Comparison of ENCODE assay signal across 9 cellular contexts in genomic region chr12:47377414-47378221, GRCh38.
DNase-seq lines count a peak whose midpoint lies in the region; ATAC-seq and TF ChIP-seq lines count a peak whose summit lies in the region.
"Had no signal": no experiment of that assay in that cellular context is flagged by ENCODE, and none has a peak within 500 bp of the region (broad histone marks: within the 10 kb centered on the region; RNA-seq: fewer than 3 reads in every experiment).

No MANE protein-coding gene starts in this region.

- DNase-seq in EL (peak; percentile 98), glomerular visceral epithelial cell (ENCODE audit: extremely low spot score) (peak; percentile 90), pulmonary artery endothelial cell (ENCODE audit: low read depth, low spot score) (peak; percentile 93), NCI-H524 treated with DMSO at 0.1 percent for 48 hours (lab: John Stamatoyannopoulos, UW) (no peak), NCI-H1092 (lab: John Stamatoyannopoulos, UW) (no peak)
- DNase-seq: activated naive CD8-positive, alpha-beta T cell treated with anti-CD3 and anti-CD28 coated beads, Interleukin-2, amount 10 ng/mL, durations not matched to agents 7 days and 5 days had no signal

- ATAC-seq in SK-N-SH treated with all-trans-retinoic acid at 6 μM for 48 hours (peak; percentile 92), GM21723 (IDR thresholded peaks at IDR 0.05; ENCODE audit: unreplicated experiment) (no peak), GM21786 (IDR thresholded peaks at IDR 0.05; ENCODE audit: unreplicated experiment) (no peak)

TF ChIP-seq in SK-N-SH treated with all-trans-retinoic acid at 6 μM for 48 hours, 23 proteins besides CTCF, POLR2A, EP300 and RAD21:
- no peak for TF ChIP-seq BACH2 (CRISPR knock-in tag; IDR thresholded peaks at IDR 0.05; ENCODE audit: borderline replicate concordance)
- TF ChIP-seq TOX (CRISPR knock-in tag; IDR thresholded peaks at IDR 0.05; ENCODE audit: borderline replicate concordance), result no peak
- TF ChIP-seq ARNTL (CRISPR knock-in tag; IDR thresholded peaks at IDR 0.05; ENCODE audit: borderline replicate concordance, low read depth), result no peak
- TF ChIP-seq TCF4 (CRISPR knock-in tag; IDR thresholded peaks at IDR 0.05; ENCODE audit: borderline replicate concordance), result no peak
- TF ChIP-seq ZC3H10 (CRISPR knock-in tag; IDR thresholded peaks at IDR 0.05), result 0 out of 2 replicates have a peak, but pooled peaks have one; percentile 13
TF ChIP-seq in SK-N-SH treated with all-trans-retinoic acid at 6 μM for 48 hours: peak in this region for 1.

Comparison
In these comparisons a context has a peak if more than half of its experiments do, and no peak if none do; other contexts are left out.
1. DNase-seq: peak in EL (single experiment), glomerular visceral epithelial cell (single experiment) and pulmonary artery endothelial cell (single experiment); none in NCI-H524 treated with DMSO at 0.1 percent for 48 hours (single experiment) and NCI-H1092 (single experiment).